In the genomic region with DNA sequence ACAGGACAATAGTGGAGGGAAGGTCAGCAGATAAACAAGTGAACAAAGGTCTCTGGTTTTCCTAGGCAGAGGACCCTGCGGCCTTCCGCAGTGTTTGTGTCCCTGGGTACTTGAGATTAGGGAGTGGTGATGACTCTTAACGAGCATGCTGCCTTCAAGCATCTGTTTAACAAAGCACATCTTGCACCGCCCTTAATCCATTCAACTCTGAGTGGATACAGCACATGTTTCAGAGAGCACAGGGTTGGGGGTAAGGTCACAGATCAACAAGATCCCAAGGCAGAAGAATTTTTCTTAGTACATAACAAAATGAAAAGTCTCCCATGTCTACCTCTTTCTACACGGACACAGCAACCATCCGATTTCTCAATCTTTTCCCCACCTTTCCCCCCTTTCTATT, we compare ENCODE assay signal across 2 cellular contexts. TPM values are rescaled to one million over a fixed set of nuclear protein-coding genes. Genes with fewer than 3 reads are reported as not detected.
"Had no signal": no experiment of that assay in that cellular context is flagged by ENCODE, and none has a peak within 500 bp of the region (broad histone marks: within the 10 kb centered on the region; RNA-seq: fewer than 3 reads in every experiment).

No MANE protein-coding gene starts in this region.

RNA-seq across cellular contexts. Expression of gene CLDN3, which starts 26.6 kb away (rescaled TPM):
- total RNA-seq: HT1080 had no signal
- polyA plus RNA-seq: IgD-negative memory B cell had no signal

RNA-seq across cellular contexts. Expression of gene CLDN4, which starts 34.1 kb away (rescaled TPM):
- polyA plus RNA-seq: IgD-negative memory B cell had no signal

RNA-seq across cellular contexts. Expression of gene METTL27, which starts 45.7 kb away (rescaled TPM):
- polyA plus RNA-seq: IgD-negative memory B cell had no signal
